8 cellular contexts compared by ENCODE assay signal in genomic region chr10:132448248-132448731, GRCh38. TPM values are rescaled to one million over a fixed set of nuclear protein-coding genes. Genes with fewer than 3 reads are reported as not detected.
DNase-seq lines count a peak whose midpoint lies in the region; ATAC-seq and FAIRE-seq lines count a peak whose summit lies in the region.

No MANE protein-coding gene starts in this region.

- H3K4me1 ChIP-seq in right cardiac atrium (ENCODE audit: control insufficient read depth, insufficient read depth, low read length): peaks cover 2% of the 10 kb centered on the region

- H3K4me3 ChIP-seq in right cardiac atrium (ENCODE audit: low read length): no peak overlapping the region

- H3K27me3 ChIP-seq in right cardiac atrium (ENCODE audit: control insufficient read depth, insufficient read depth): no peaks in the 10 kb centered on the region

- intact Hi-C loops in right cardiac atrium (cut with DNase I): no loop called here

- no peaks in the 10 kb centered on the region for H3K9me3 ChIP-seq in right cardiac atrium (ENCODE audit: control insufficient read depth, low read length)

- WGBS in right cardiac atrium: 76% methylated on average over 15 of the region's 15 CpGs

- ATAC-seq in right cardiac atrium (peak; percentile 38 to 53), HG03095 (IDR thresholded peaks at IDR 0.05; ENCODE audit: unreplicated experiment) (no peak), HG02798 (IDR thresholded peaks at IDR 0.05; ENCODE audit: poor library complexity, unreplicated experiment) (no peak)

- H3K27ac ChIP-seq in right cardiac atrium (ENCODE audit: low read length): no peak overlapping the region

- no peak for DNase-seq in GM18507 (ENCODE audit: extremely low spot score, insufficient read length, low read depth)
- peak; percentile 29 for DNase-seq in NCI-H226
- DNase-seq in activated T-cell treated with anti-CD3 and anti-CD28 coated beads, Interleukin-2, amount 50 U/mL, for 48 hours: peak; percentile 71 to 77
- peak; percentile 77 to 84 (median 82) for DNase-seq in right cardiac atrium
- peak; percentile 37 to 63 for DNase-seq in stimulated activated CD4-positive, alpha-beta T cell treated with anti-CD3 and anti-CD28 coated beads, Interleukin-2, amount 100 ng/mL, for 48 hours
- DNase-seq in NCI-H1930 (lab: John Stamatoyannopoulos, UW): no peak

- FAIRE-seq in GM18507 (lab: Jason Lieb, UNC): peak; percentile 64

RNA-seq across cellular contexts. Expression of gene PWWP2B, which starts 51.3 kb away (rescaled TPM):
- 10 to 100 TPM in 2 of 4 donors, 1 to 10 TPM in 2; 7.0 to 10.6 (median 9.6) TPM for total RNA-seq in right cardiac atrium
- 9.1 TPM for polyA plus RNA-seq in right cardiac atrium

Comparison
In these comparisons a context has a peak if more than half of its experiments do, and no peak if none do; other contexts are left out.
1. DNase-seq: peak in NCI-H226 (single experiment), activated T-cell treated with anti-CD3 and anti-CD28 coated beads, Interleukin-2, amount 50 U/mL, for 48 hours (2 of 2), right cardiac atrium (3 of 3) and stimulated activated CD4-positive, alpha-beta T cell treated with anti-CD3 and anti-CD28 coated beads, Interleukin-2, amount 100 ng/mL, for 48 hours (2 of 2); none in GM18507 (single experiment) and NCI-H1930 (0 of 2).
2. ATAC-seq: peak in right cardiac atrium (2 of 2); none in HG03095 (single experiment) and HG02798 (single experiment).